14 cellular contexts compared by ENCODE assay signal in genomic region chr12:103779410-103780092, GRCh38.
DNase-seq lines count a peak whose midpoint lies in the region; ATAC-seq lines count a peak whose summit lies in the region.
"Had no signal": no experiment of that assay in that cellular context is flagged by ENCODE, and none has a peak within 500 bp of the region (broad histone marks: within the 10 kb centered on the region; RNA-seq: fewer than 3 reads in every experiment).

No MANE protein-coding gene starts in this region.

- in situ Hi-C loops in KBM-7 (cut with MboI; ENCODE audit: low pct_unique_long_range_greater_than_20kb, low sequenced_read_pairs), result no loop called here

- DNase-seq in DMS 273 treated with DMSO at 0.1 percent for 48 hours (lab: John Stamatoyannopoulos, UW), result peak; percentile 95
- DNase-seq in DMS 273 (lab: John Stamatoyannopoulos, UW; ENCODE audit: unreplicated experiment), result no peak
- peak; percentile 17 for DNase-seq in ELF-1 (ENCODE audit: low read depth, low spot score)
- peak; percentile 58 to 62 for DNase-seq in SJCRH30
- DNase-seq in kidney glomerular epithelial cell (lab: John Stamatoyannopoulos, UW), result peak; percentile 16
- DNase-seq in stimulated activated naive CD8-positive, alpha-beta T cell treated with anti-CD3 and anti-CD28 coated beads, Interleukin-15, Interleukin-2, amounts not matched to agents 100 U/mL and 50 U/mL, for 24 hours, result no peak
- DNase-seq in KBM-7, result no peak
- DNase-seq in NCI-H2029 treated with DMSO at 0.1 percent for 48 hours (lab: John Stamatoyannopoulos, UW), result no peak
- DNase-seq: activated CD8-positive, alpha-beta memory T cell treated with anti-CD3 and anti-CD28 coated beads for 24 hours; central memory CD4-positive, alpha-beta T cell; OCI-M1; spleen had no signal

- no peaks in the 10 kb centered on the region for H3K27me3 ChIP-seq in SJCRH30
- H3K27me3 ChIP-seq: spleen, thyroid gland had no signal

- ATAC-seq in stimulated activated naive CD8-positive, alpha-beta T cell treated with anti-CD3 and anti-CD28 coated beads, Interleukin-15, Interleukin-2, amounts not matched to agents 100 U/mL and 50 U/mL, for 24 hours, result no peak

- H3K4me1 ChIP-seq in SJCRH30, result peaks cover 22% of the 10 kb centered on the region
- H3K4me1 ChIP-seq: spleen had no signal

- no peaks in the 10 kb centered on the region for H3K9me3 ChIP-seq in SJCRH30 (replicated peaks)
- H3K9me3 ChIP-seq: spleen, thyroid gland had no signal

- peaks cover 29% of the 10 kb centered on the region for H3K36me3 ChIP-seq in SJCRH30
- H3K36me3 ChIP-seq: thyroid gland had no signal

- H3K27ac ChIP-seq in SJCRH30, result peak overlapping the region; percentile 51
- H3K27ac ChIP-seq: 22Rv1, spleen, thyroid gland had no signal

- H3K4me3 ChIP-seq in SJCRH30, result no peak overlapping the region
- H3K4me3 ChIP-seq: spleen, thyroid gland had no signal

Comparison
In these comparisons a context has a peak if more than half of its experiments do, and no peak if none do; other contexts are left out.
1. DNase-seq: peak in DMS 273 treated with DMSO at 0.1 percent for 48 hours (single experiment), ELF-1 (single experiment), SJCRH30 (2 of 2) and kidney glomerular epithelial cell (single experiment); none in DMS 273 (single experiment), stimulated activated naive CD8-positive, alpha-beta T cell treated with anti-CD3 and anti-CD28 coated beads, Interleukin-15, Interleukin-2, amounts not matched to agents 100 U/mL and 50 U/mL, for 24 hours (single experiment), KBM-7 (single experiment) and NCI-H2029 treated with DMSO at 0.1 percent for 48 hours (single experiment).